Comparison of ENCODE assay signal across 17 cellular contexts in genomic region chr9:125410522-125410894, GRCh38.
A peak's percentile ranks its signal among the peaks of the same experiment; 100 is the strongest.
DNase-seq lines count a peak whose midpoint lies in the region; ATAC-seq and TF ChIP-seq lines count a peak whose summit lies in the region.
"Had no signal": no experiment of that assay in that cellular context is flagged by ENCODE, and none has a peak within 500 bp of the region (broad histone marks: within the 10 kb centered on the region; RNA-seq: fewer than 3 reads in every experiment).

No MANE protein-coding gene starts in this region.

- peak overlapping the region; percentile 79 for H2AK9ac ChIP-seq in IMR-90 (replicated peaks; ENCODE audit: low read depth, low read length, poor library complexity)

- peaks cover 7% of the 10 kb centered on the region; the same call in 1 of the 2 replicates for H4K20me1 ChIP-seq in DND-41 (ENCODE audit: insufficient read depth, low read length)
- no peaks in the 10 kb centered on the region for H4K20me1 ChIP-seq in IMR-90 (ENCODE audit: insufficient read depth, low read length)
- no peaks in the 10 kb centered on the region for H4K20me1 ChIP-seq in neural progenitor cell (ENCODE audit: low read depth)

- peaks cover 10% of the 10 kb centered on the region for H3K9me1 ChIP-seq in IMR-90 (ENCODE audit: insufficient read depth, low read length)

- TF ChIP-seq POLR2A in IMR-90 (IDR thresholded peaks at IDR 0.05; ENCODE audit: low read depth, low read length) (no peak), GM18505 (IDR thresholded peaks at IDR 0.05; ENCODE audit: borderline replicate concordance, extremely low read depth, insufficient read depth, insufficient read length) (no peak), transverse colon (IDR thresholded peaks at IDR 0.05) (no peak)

- 81% methylated on average over 13 of the region's 24 CpGs; no CpG with 5 or more reads in 1 of the 2 experiments for WGBS in IMR-90 (ENCODE audit: extremely low coverage in 2 of 2, insufficient read length in 1 of 2), 2 experiments
- WGBS in transverse colon (ENCODE audit: low coverage in 1 of 2), 2 donors = 94% methylated on average over 24 of the region's 24 CpGs; no CpG with 5 or more reads in 1 of the 2 donors

- intact Hi-C loops in IMR-90 (cut with micrococcal nuclease) (loop anchor here (2.0 kb wide), 1 partner anchor 336 kb away; the partner anchor contains the start of gene PBX3), transverse colon (cut with DNase I; ENCODE audit: low total_unique reads) (no loop called here), left cardiac atrium (cut with DNase I) (no loop called here)

- no peak overlapping the region for H3K18ac ChIP-seq in IMR-90 (ENCODE audit: low read depth, low read length)

- H3K4me3 Mint-ChIP-seq in activated T-helper 17 cell treated with anti-CD3 and anti-CD28 coated beads, Interleukin-2, amount 50 U/mL, for 72 hours = peak overlapping the region; percentile 66
- H3K4me3 Mint-ChIP-seq in neural progenitor cell = no peak overlapping the region
- H3K4me3 Mint-ChIP-seq: activated T-cell treated with anti-CD3 and anti-CD28 coated beads, Interleukin-2, amount 50 U/mL, for 24 hours had no signal

- H3K27ac ChIP-seq in DND-41 (ENCODE audit: low read length) = no peak overlapping the region
- no peak overlapping the region for H3K27ac ChIP-seq in IMR-90 (ENCODE audit: insufficient read depth, low read length)
- H3K27ac ChIP-seq in neural progenitor cell = no peak overlapping the region
- no peak overlapping the region for H3K27ac ChIP-seq in transverse colon
- H3K27ac ChIP-seq: HL-60, stomach had no signal

- in situ Hi-C loops in IMR-90 (cut with MboI; ENCODE audit: low sequenced_read_pairs) (loop anchor here (25.0 kb wide), 1 partner anchor 1077 kb away; no protein-coding TSS in a partner anchor), transverse colon (cut with MboI; ENCODE audit: low pct_ligation_motif_present in 1 of 4, low pct_unique_long_range_greater_than_20kb in 1 of 4, low sequenced_read_pairs in 3 of 4) (loop anchor here (5.0 to 25.0 kb wide), 6 partner anchors 144 to 977 kb away; no protein-coding TSS in a partner anchor)

- ATAC-seq in DND-41 (ENCODE audit: insufficient read depth, low read depth) = no peak
- no peak; the same call in 1 of the 2 replicates for ATAC-seq in IMR-90 (ENCODE audit: low read depth)
- ATAC-seq in activated T-helper 17 cell treated with anti-CD3 and anti-CD28 coated beads, Interleukin-2, amount 50 U/mL, for 72 hours (replicated peaks) = no peak
- no peak for ATAC-seq in GM18505 (IDR thresholded peaks at IDR 0.05; ENCODE audit: unreplicated experiment)
- ATAC-seq in left cardiac atrium = no peak

- H2BK20ac ChIP-seq in IMR-90 (ENCODE audit: low read depth, low read length) = no peak overlapping the region

- H3K79me2 ChIP-seq in DND-41 (ENCODE audit: insufficient read depth, low read length) (no peaks in the 10 kb centered on the region), neural progenitor cell (ENCODE audit: low read depth) (no peaks in the 10 kb centered on the region)

- no peak overlapping the region for H2BK15ac ChIP-seq in IMR-90 (ENCODE audit: low read depth, low read length)

- H3K4ac ChIP-seq in IMR-90 (ENCODE audit: low read depth, low read length) = no peak overlapping the region; the same call in 1 of the 2 replicates

- CTCF ChIA-PET in IMR-90 (lab: Yijun Ruan, JAX) = no interaction called here

- POLR2A ChIA-PET in IMR-90 (lab: Charles Lee; ENCODE audit: unreplicated experiment) = no interaction called here

- H3K9ac ChIP-seq in DND-41 (ENCODE audit: low read depth, low read length) (no peak overlapping the region), IMR-90 (ENCODE audit: low read depth, low read length) (no peak overlapping the region), neural progenitor cell (no peak overlapping the region)

- H2BK120ac ChIP-seq in IMR-90 (ENCODE audit: low read depth, low read length) = no peak overlapping the region

- peaks cover 8% of the 10 kb centered on the region for H3F3A ChIP-seq in neural progenitor cell (ENCODE audit: low read depth)

- H4K5ac ChIP-seq in IMR-90 (ENCODE audit: low read depth, low read length) = no peak overlapping the region

- H4K8ac ChIP-seq in IMR-90 (ENCODE audit: low read depth in 2 of 2, low read length in 2 of 2) = peak overlapping the region; percentile 19 to 58; a peak in 1 of 4 replicates

- H3K4me2 ChIP-seq in DND-41 (ENCODE audit: insufficient read depth, low read length) (no peak overlapping the region), IMR-90 (ENCODE audit: low read depth, low read length) (no peak overlapping the region), neural progenitor cell (no peak overlapping the region)

- H3K56ac ChIP-seq in IMR-90 (ENCODE audit: extremely low read depth, insufficient read depth, low read length) = no peak overlapping the region

- H3K36me3 ChIP-seq in DND-41 (ENCODE audit: insufficient read depth, low read length) (no peaks in the 10 kb centered on the region), IMR-90 (ENCODE audit: control insufficient read depth, insufficient read depth, low read length) (no peaks in the 10 kb centered on the region), neural progenitor cell (no peaks in the 10 kb centered on the region), transverse colon (no peaks in the 10 kb centered on the region)
- H3K36me3 ChIP-seq: stomach had no signal

- no peak overlapping the region for H3K23ac ChIP-seq in IMR-90 (ENCODE audit: low read depth, low read length)

- 0 out of 2 replicates have a peak overlapping the region, but pooled peaks have one; percentile 43 for H2AFZ ChIP-seq in DND-41 (ENCODE audit: low read depth, low read length)
- peak overlapping the region; percentile 79 for H2AFZ ChIP-seq in IMR-90 (replicated peaks; ENCODE audit: low read length, poor library complexity)
- H2AFZ ChIP-seq in neural progenitor cell (replicated peaks) = peak overlapping the region; percentile 57

- H3K4me1 Mint-ChIP-seq in activated T-helper 17 cell treated with anti-CD3 and anti-CD28 coated beads, Interleukin-2, amount 50 U/mL, for 72 hours = peaks cover 9% of the 10 kb centered on the region
- H3K4me1 Mint-ChIP-seq in neural progenitor cell = peaks cover 24% of the 10 kb centered on the region

- no peaks in the 10 kb centered on the region for H3K36me3 Mint-ChIP-seq in activated T-helper 17 cell treated with anti-CD3 and anti-CD28 coated beads, Interleukin-2, amount 50 U/mL, for 72 hours (ENCODE audit: low read depth)
- H3K36me3 Mint-ChIP-seq in neural progenitor cell = peaks cover 5% of the 10 kb centered on the region
- H3K36me3 Mint-ChIP-seq: type B pancreatic cell had no signal

- H3K27me3 Mint-ChIP-seq in activated T-helper 17 cell treated with anti-CD3 and anti-CD28 coated beads, Interleukin-2, amount 50 U/mL, for 72 hours = peaks cover 23% of the 10 kb centered on the region
- peaks cover 18% of the 10 kb centered on the region for H3K27me3 Mint-ChIP-seq in neural progenitor cell (ENCODE audit: insufficient read depth, low read depth)

- H4K91ac ChIP-seq in IMR-90 (ENCODE audit: insufficient read depth, low read depth, low read length) = no peak overlapping the region

- peaks cover 0 to 6% of the 10 kb centered on the region in 2 experiments; a peak in 1 of 4 replicates for H3K79me1 ChIP-seq in IMR-90 (ENCODE audit: low read depth in 1 of 2, low read length in 2 of 2)

- H3K4me1 ChIP-seq in DND-41 (ENCODE audit: insufficient read depth, low read length) (peaks cover 19% of the 10 kb centered on the region), IMR-90 (ENCODE audit: control insufficient read depth, insufficient read depth, low read length) (peaks cover 3% of the 10 kb centered on the region; the same call in 1 of the 2 replicates), neural progenitor cell (peaks cover 3% of the 10 kb centered on the region), transverse colon (peaks cover 3 to 15% (median 9%) of the 10 kb centered on the region in 4 donors)

- DNase-seq in DND-41 = no peak
- DNase-seq in IMR-90 = no peak
- DNase-seq in neural progenitor cell (ENCODE audit: low spot score) = no peak
- DNase-seq in effector CD4-positive, alpha-beta T cell = no peak
- DNase-seq in transverse colon = no peak
- no peak for DNase-seq in left cardiac atrium
- DNase-seq: aorta, DMS79, hippocampal formation, occipital lobe, stomach had no signal

- dilution Hi-C loops in IMR-90 (cut with HindIII; ENCODE audit: low sequenced_read_pairs, unreplicated experiment) = no loop called here

- H3K9me3 ChIP-seq in DND-41 (ENCODE audit: insufficient read depth, low read length, severe bottlenecking) (no peaks in the 10 kb centered on the region), IMR-90 (ENCODE audit: control insufficient read depth, insufficient read depth, low read length) (peaks cover 2% of the 10 kb centered on the region; the same call in 1 of the 2 replicates), neural progenitor cell (ENCODE audit: low read depth) (no peaks in the 10 kb centered on the region), transverse colon (no peaks in the 10 kb centered on the region)
- H3K9me3 ChIP-seq: stomach had no signal

- H3K4me3 ChIP-seq in DND-41 (ENCODE audit: low read depth in 1 of 2, low read length in 2 of 2) = no peak overlapping the region
- H3K4me3 ChIP-seq in IMR-90 (ENCODE audit: insufficient read depth, low read depth, low read length) = peak overlapping the region; percentile 21; the same call in 1 of the 2 replicates
- H3K4me3 ChIP-seq in neural progenitor cell = no peak overlapping the region
- no peak overlapping the region for H3K4me3 ChIP-seq in transverse colon

- H3K9me3 Mint-ChIP-seq in activated T-helper 17 cell treated with anti-CD3 and anti-CD28 coated beads, Interleukin-2, amount 50 U/mL, for 72 hours = no peaks in the 10 kb centered on the region
- H3K9me3 Mint-ChIP-seq in neural progenitor cell = no peaks in the 10 kb centered on the region
- H3K9me3 Mint-ChIP-seq: activated T-cell treated with anti-CD3 and anti-CD28 coated beads, Interleukin-2, amount 50 U/mL, for 24 hours; central memory CD8-positive, alpha-beta T cell had no signal

- H2AK5ac ChIP-seq in IMR-90 (ENCODE audit: low read depth, low read length) = no peak overlapping the region

- H3K27me3 ChIP-seq in DND-41 (ENCODE audit: insufficient read depth, low read length, poor library complexity) = no peaks in the 10 kb centered on the region
- H3K27me3 ChIP-seq in IMR-90 (ENCODE audit: control insufficient read depth, insufficient read depth, low read length) = no peaks in the 10 kb centered on the region
- H3K27me3 ChIP-seq in neural progenitor cell = peaks cover 23% of the 10 kb centered on the region
- H3K27me3 ChIP-seq in transverse colon = peaks cover 14% of the 10 kb centered on the region

- H2BK5ac ChIP-seq in IMR-90 (ENCODE audit: low read depth, low read length, poor library complexity, severe bottlenecking) = no peak overlapping the region

- BruUV-seq in IMR-90 (replicated peaks; lab: Mats Ljungman, UMichigan) = no TSS peak

- TF ChIP-seq RAD21 in IMR-90 (IDR thresholded peaks at IDR 0.05; ENCODE audit: low read length) = no peak

- no peak for TF ChIP-seq EP300 in transverse colon (IDR thresholded peaks at IDR 0.05; ENCODE audit: low read depth)

- TF ChIP-seq CTCF in DND-41 (IDR thresholded peaks at IDR 0.05; ENCODE audit: borderline replicate concordance, extremely low read depth, low read length, poor library complexity, severe bottlenecking) (no peak), IMR-90 (conservative IDR thresholded peaks at IDR 0.05; ENCODE audit: low read depth, low read length) (no peak), neural progenitor cell (IDR thresholded peaks at IDR 0.05) (no peak), transverse colon (IDR thresholded peaks at IDR 0.05) (no peak)

- H3K14ac ChIP-seq in IMR-90 (replicated peaks; ENCODE audit: low read depth, low read length) = no peak overlapping the region

- H3K27ac Mint-ChIP-seq in activated T-helper 17 cell treated with anti-CD3 and anti-CD28 coated beads, Interleukin-2, amount 50 U/mL, for 72 hours = no peak overlapping the region
- H3K27ac Mint-ChIP-seq in neural progenitor cell = no peak overlapping the region
- H3K27ac Mint-ChIP-seq: activated T-cell treated with anti-CD3 and anti-CD28 coated beads, Interleukin-2, amount 50 U/mL, for 24 hours had no signal
